Comparison of ENCODE assay signal across 23 cellular contexts in genomic region chr7:150981644-150982043, GRCh38. TPM values are rescaled to one million over a fixed set of nuclear protein-coding genes. Genes with fewer than 3 reads are reported as not detected.
"Had no signal": no experiment of that assay in that cellular context is flagged by ENCODE, and none has a peak within 500 bp of the region (broad histone marks: within the 10 kb centered on the region; RNA-seq: fewer than 3 reads in every experiment).

No MANE protein-coding gene starts in this region.

- H3K4me1 ChIP-seq: foreskin keratinocyte, lower lobe of right lung had no signal

- H3K9me3 ChIP-seq: adrenal gland, ascending aorta, lower lobe of right lung, mucosa of descending colon, suprapubic skin, uterus had no signal

- ATAC-seq: activated T-helper 17 cell treated with anti-CD3 and anti-CD28 coated beads, Interleukin-2, amount 50 U/mL, for 72 hours; foreskin keratinocyte; lower lobe of right lung; mucosa of descending colon; stimulated activated effector memory CD8-positive, alpha-beta T cell treated with anti-CD3 and anti-CD28 coated beads, Interleukin-12 subunit alpha, Interleukin-12 subunit beta, amount 100 ng/mL, for 72 hours; stimulated activated naive CD8-positive, alpha-beta T cell treated with anti-CD3 and anti-CD28 coated beads, Interleukin-15, amount 100 ng/mL, for 72 hours had no signal

- H3K36me3 Mint-ChIP-seq: activated naive CD8-positive, alpha-beta T cell; stimulated activated effector memory CD8-positive, alpha-beta T cell treated with anti-CD3 and anti-CD28 coated beads, Interleukin-12 subunit alpha, Interleukin-12 subunit beta, amount 100 ng/mL, for 72 hours had no signal

- H3K9me3 Mint-ChIP-seq: activated T-helper 17 cell treated with anti-CD3 and anti-CD28 coated beads, Interleukin-2, amount 50 U/mL, for 72 hours; dendritic cell treated with granulocyte-macrophage colony-stimulating factor and Interleukin-4, amounts not matched to agents 40 ng/mL and 50 ng/mL, for 4 days; stimulated activated effector memory CD8-positive, alpha-beta T cell treated with anti-CD3 and anti-CD28 coated beads, Interleukin-12 subunit alpha, Interleukin-12 subunit beta, amount 100 ng/mL, for 72 hours; stimulated activated naive CD8-positive, alpha-beta T cell treated with anti-CD3 and anti-CD28 coated beads, Interleukin-15, amount 100 ng/mL, for 72 hours had no signal

- H3K4me3 ChIP-seq: adrenal gland, ascending aorta, lower lobe of right lung, mucosa of descending colon, suprapubic skin, uterus had no signal

- H3K36me3 ChIP-seq: adrenal gland, ascending aorta, brain microvascular endothelial cell, lower lobe of right lung, suprapubic skin, uterus had no signal

- H3K27ac ChIP-seq: adrenal gland, ascending aorta, brain microvascular endothelial cell, foreskin keratinocyte, lower lobe of right lung, suprapubic skin, uterus had no signal

- DNase-seq: activated CD4-positive, alpha-beta T cell treated with anti-CD3 and anti-CD28 coated beads for 1 hour; activated T-cell treated with anti-CD3 and anti-CD28 coated beads, Interleukin-2, amount 50 U/mL, for 1 hour; brain microvascular endothelial cell; effector CD8-positive, alpha-beta T cell; foreskin keratinocyte; lower lobe of right lung; mesendoderm; mucosa of descending colon; small intestine; stimulated activated CD4-positive, alpha-beta T cell treated with anti-CD3 and anti-CD28 coated beads, Interleukin-2, amount 100 ng/mL, for 24 hours; stimulated activated naive CD8-positive, alpha-beta T cell treated with anti-CD3 and anti-CD28 coated beads, Interleukin-15, amount 100 ng/mL, for 72 hours; trophoblast cell; uterus had no signal

- H3K4me3 Mint-ChIP-seq: activated naive CD8-positive, alpha-beta T cell; activated T-helper 17 cell treated with anti-CD3 and anti-CD28 coated beads, Interleukin-2, amount 50 U/mL, for 72 hours; dendritic cell treated with granulocyte-macrophage colony-stimulating factor and Interleukin-4, amounts not matched to agents 40 ng/mL and 50 ng/mL, for 4 days; stimulated activated effector memory CD8-positive, alpha-beta T cell treated with anti-CD3 and anti-CD28 coated beads, Interleukin-12 subunit alpha, Interleukin-12 subunit beta, amount 100 ng/mL, for 72 hours; stimulated activated naive CD8-positive, alpha-beta T cell treated with anti-CD3 and anti-CD28 coated beads, Interleukin-15, amount 100 ng/mL, for 72 hours had no signal

- H3K27me3 ChIP-seq: uterus had no signal

- H3K27ac Mint-ChIP-seq: activated naive CD8-positive, alpha-beta T cell; activated T-helper 17 cell treated with anti-CD3 and anti-CD28 coated beads, Interleukin-2, amount 50 U/mL, for 72 hours; dendritic cell treated with granulocyte-macrophage colony-stimulating factor and Interleukin-4, amounts not matched to agents 40 ng/mL and 50 ng/mL, for 4 days; stimulated activated effector memory CD8-positive, alpha-beta T cell treated with anti-CD3 and anti-CD28 coated beads, Interleukin-12 subunit alpha, Interleukin-12 subunit beta, amount 100 ng/mL, for 72 hours; stimulated activated naive CD8-positive, alpha-beta T cell treated with anti-CD3 and anti-CD28 coated beads, Interleukin-15, amount 100 ng/mL, for 72 hours had no signal

RNA-seq across cellular contexts. Expression of gene KCNH2, which starts 3.5 kb away (rescaled TPM):
- total RNA-seq: ascending aorta, foreskin keratinocyte, glomerular endothelial cell, osteoblast had no signal

RNA-seq across cellular contexts. Expression of gene NOS3, which starts 9.2 kb away (rescaled TPM):
- total RNA-seq: osteoblast had no signal

RNA-seq across cellular contexts. Expression of gene ATG9B, which starts 42.6 kb away (rescaled TPM):
- total RNA-seq: ascending aorta, glomerular endothelial cell, osteoblast, posterior vena cava had no signal
